Comparison of ENCODE assay signal across 7 cellular contexts in the genomic region with DNA sequence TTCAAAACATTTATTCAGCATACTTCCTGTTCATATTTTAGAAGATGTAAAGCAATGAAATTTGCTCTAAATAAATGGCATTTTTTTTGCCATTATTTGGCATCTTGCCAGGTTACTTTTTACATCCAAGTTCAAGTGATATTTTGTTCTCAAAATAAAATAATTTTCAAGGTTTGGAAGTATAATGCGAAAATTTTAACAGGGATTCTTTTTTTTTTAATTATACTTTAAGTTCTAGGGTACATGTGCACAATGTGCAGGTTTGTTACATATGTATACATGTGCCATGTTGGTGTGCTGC. TPM values are rescaled to one million over a fixed set of nuclear protein-coding genes. Genes with fewer than 3 reads are reported as not detected.
DNase-seq lines count a peak whose midpoint lies in the region; ATAC-seq and TF ChIP-seq lines count a peak whose summit lies in the region.
"Not testable (repeated sequence)": the region's sequence is repeated elsewhere in the genome, so short reads cannot be mapped to it uniquely, and the experiment has no call there.

No MANE protein-coding gene starts in this region.

- not testable (repeated sequence) for H3K4me3 ChIP-seq in CD8-positive, alpha-beta memory T cell (ENCODE audit: low read length); fibroblast of lung (replicated peaks in 1 of 4; ENCODE audit: control extremely low read depth in 1 of 4, insufficient read depth in 1 of 4, low read depth in 3 of 4, low read length in 4 of 4)
- peak overlapping the region; percentile 47 for H3K4me3 ChIP-seq in Loucy (ENCODE audit: low read length, poor library complexity, severe bottlenecking)

- not testable (repeated sequence) for H3F3A ChIP-seq in Loucy (ENCODE audit: low read depth)

- peaks cover 24 to 30% (median 26%) of the 10 kb centered on the region in 3 donors for H3K4me1 Mint-ChIP-seq in CD8-positive, alpha-beta memory T cell
- peaks cover 40 to 43% (median 42%) of the 10 kb centered on the region in 3 donors for H3K4me1 Mint-ChIP-seq in T-cell
- H3K4me1 Mint-ChIP-seq in activated T-cell treated with anti-CD3 and anti-CD28 coated beads, Interleukin-2, amount 50 U/mL, for 24 hours (ENCODE audit: low read depth), result peaks cover 45% of the 10 kb centered on the region
- H3K4me1 Mint-ChIP-seq in activated naive CD8-positive, alpha-beta T cell treated with anti-CD3 and anti-CD28 coated beads, Interleukin-2, amount 50 U/mL, for 24 hours, result peaks cover 42% of the 10 kb centered on the region
- H3K4me1 Mint-ChIP-seq in naive thymus-derived CD8-positive, alpha-beta T cell, result peaks cover 19 to 42% (median 35%) of the 10 kb centered on the region in 4 donors

- CTCF ChIA-PET in CD8-positive, alpha-beta memory T cell (lab: Charles Lee), result not testable (repeated sequence)
- CTCF ChIA-PET in T-cell (lab: Charles Lee), result interaction anchor here in 1 of 2 donors (1.0 kb wide), 1 partner anchor 18 kb away, joined by 5 read pairs; no protein-coding TSS in a partner anchor

- not testable (repeated sequence) for TF ChIP-seq CTCF in Loucy (conservative IDR thresholded peaks at IDR 0.05; ENCODE audit: low read length); fibroblast of lung (conservative IDR thresholded peaks at IDR 0.05 in 1 of 2, IDR thresholded peaks at IDR 0.05 in 1 of 2; ENCODE audit: low read depth in 1 of 2, low read length in 2 of 2)

- not testable (repeated sequence) for DNase-seq in CD8-positive, alpha-beta memory T cell; T-cell; activated T-cell treated with anti-CD3 and anti-CD28 coated beads, Interleukin-2, amount 50 U/mL, for 24 hours; activated naive CD8-positive, alpha-beta T cell treated with anti-CD3 and anti-CD28 coated beads, Interleukin-2, amount 50 U/mL, for 24 hours
- peak; percentile 6 to 42 for DNase-seq in fibroblast of lung (ENCODE audit: low read depth in 2 of 2)
- DNase-seq in naive thymus-derived CD8-positive, alpha-beta T cell, result peak in 1 of 10 donors; percentile 34

- peak overlapping the region; percentile 79 for H3K4me2 ChIP-seq in Loucy (ENCODE audit: low read depth, low read length, poor library complexity, severe bottlenecking)
- H3K4me2 ChIP-seq in fibroblast of lung (ENCODE audit: extremely low read depth, insufficient read depth, low read length), result not testable (repeated sequence)

- peaks cover 28% of the 10 kb centered on the region for H3K4me1 ChIP-seq in CD8-positive, alpha-beta memory T cell (ENCODE audit: insufficient read depth, low read length)
- H3K4me1 ChIP-seq in Loucy (ENCODE audit: insufficient read depth, low read length, poor library complexity, severe bottlenecking), result peaks cover 27% of the 10 kb centered on the region
- not testable (repeated sequence) for H3K4me1 ChIP-seq in fibroblast of lung (ENCODE audit: control insufficient read depth, extremely low read depth, insufficient read depth, low read length)

- H3K9me3 Mint-ChIP-seq in CD8-positive, alpha-beta memory T cell; T-cell; activated T-cell treated with anti-CD3 and anti-CD28 coated beads, Interleukin-2, amount 50 U/mL, for 24 hours; activated naive CD8-positive, alpha-beta T cell treated with anti-CD3 and anti-CD28 coated beads, Interleukin-2, amount 50 U/mL, for 24 hours; naive thymus-derived CD8-positive, alpha-beta T cell: not testable (repeated sequence)

- not testable (repeated sequence) for H3K9me2 ChIP-seq in Loucy (replicated peaks; ENCODE audit: low read depth, low read length)

- H3K79me2 ChIP-seq in Loucy (ENCODE audit: insufficient read depth, low read length); fibroblast of lung (ENCODE audit: control insufficient read depth, insufficient read depth, low read length): not testable (repeated sequence)

- H4K20me1 ChIP-seq in Loucy (ENCODE audit: insufficient read depth, low read length, poor library complexity, severe bottlenecking); fibroblast of lung (ENCODE audit: control insufficient read depth, extremely low read depth, insufficient read depth, low read length): not testable (repeated sequence)

- not testable (repeated sequence) for H3K27me3 ChIP-seq in CD8-positive, alpha-beta memory T cell (ENCODE audit: insufficient read depth, low read length, poor library complexity, severe bottlenecking); Loucy (ENCODE audit: insufficient read depth, low read length, poor library complexity, severe bottlenecking); fibroblast of lung (ENCODE audit: control insufficient read depth, insufficient read depth, low read length)

- not testable (repeated sequence) for H2AFZ ChIP-seq in Loucy (ENCODE audit: low read length); fibroblast of lung (ENCODE audit: low read length)

- not testable (repeated sequence) for H3K27me3 Mint-ChIP-seq in CD8-positive, alpha-beta memory T cell; T-cell; activated T-cell treated with anti-CD3 and anti-CD28 coated beads, Interleukin-2, amount 50 U/mL, for 24 hours; activated naive CD8-positive, alpha-beta T cell treated with anti-CD3 and anti-CD28 coated beads, Interleukin-2, amount 50 U/mL, for 24 hours; naive thymus-derived CD8-positive, alpha-beta T cell

- POLR2A ChIA-PET in CD8-positive, alpha-beta memory T cell (lab: Charles Lee); naive thymus-derived CD8-positive, alpha-beta T cell (lab: Charles Lee): not testable (repeated sequence)
- POLR2A ChIA-PET in T-cell (lab: Charles Lee), result interaction anchor here in 1 of 2 donors (0.6 kb wide), 1 partner anchor 1761 kb away, joined by 3 read pairs; no protein-coding TSS in a partner anchor

- H3K36me3 Mint-ChIP-seq in CD8-positive, alpha-beta memory T cell; T-cell; activated T-cell treated with anti-CD3 and anti-CD28 coated beads, Interleukin-2, amount 50 U/mL, for 24 hours (ENCODE audit: low read depth); activated naive CD8-positive, alpha-beta T cell treated with anti-CD3 and anti-CD28 coated beads, Interleukin-2, amount 50 U/mL, for 24 hours (ENCODE audit: low read depth); naive thymus-derived CD8-positive, alpha-beta T cell: not testable (repeated sequence)

- not testable (repeated sequence) for H3K27ac ChIP-seq in CD8-positive, alpha-beta memory T cell (ENCODE audit: low read depth, low read length); fibroblast of lung (ENCODE audit: insufficient read depth, low read length)

- peak overlapping the region in 6 of 8 donors; percentile 14 to 80 (median 74) for H3K27ac Mint-ChIP-seq in CD8-positive, alpha-beta memory T cell
- peak overlapping the region; percentile 92 to 93 for H3K27ac Mint-ChIP-seq in T-cell
- peak overlapping the region; percentile 93 for H3K27ac Mint-ChIP-seq in activated T-cell treated with anti-CD3 and anti-CD28 coated beads, Interleukin-2, amount 50 U/mL, for 24 hours
- H3K27ac Mint-ChIP-seq in activated naive CD8-positive, alpha-beta T cell treated with anti-CD3 and anti-CD28 coated beads, Interleukin-2, amount 50 U/mL, for 24 hours, result peak overlapping the region; percentile 81
- H3K27ac Mint-ChIP-seq in naive thymus-derived CD8-positive, alpha-beta T cell, result peak overlapping the region in 9 of 10 donors; percentile 73 to 92 (median 88)

- not testable (repeated sequence) for H3K9me3 ChIP-seq in CD8-positive, alpha-beta memory T cell (ENCODE audit: low read length); Loucy (ENCODE audit: insufficient read depth, low read depth, low read length); fibroblast of lung (ENCODE audit: control insufficient read depth, insufficient read depth, low read depth, low read length)

- H3K4me3 Mint-ChIP-seq in CD8-positive, alpha-beta memory T cell, result peak overlapping the region in 5 of 7 donors; percentile 52 to 74 (median 65)
- H3K4me3 Mint-ChIP-seq in T-cell, result peak overlapping the region; percentile 57 to 63 (median 60)
- H3K4me3 Mint-ChIP-seq in activated T-cell treated with anti-CD3 and anti-CD28 coated beads, Interleukin-2, amount 50 U/mL, for 24 hours, result peak overlapping the region; percentile 64
- peak overlapping the region; percentile 71 for H3K4me3 Mint-ChIP-seq in activated naive CD8-positive, alpha-beta T cell treated with anti-CD3 and anti-CD28 coated beads, Interleukin-2, amount 50 U/mL, for 24 hours
- H3K4me3 Mint-ChIP-seq in naive thymus-derived CD8-positive, alpha-beta T cell, result peak overlapping the region in 8 of 10 donors; percentile 60 to 80 (median 72)

- H3K36me3 ChIP-seq in CD8-positive, alpha-beta memory T cell (ENCODE audit: insufficient read depth, low read length); Loucy (ENCODE audit: insufficient read depth, low read length); fibroblast of lung (ENCODE audit: control insufficient read depth, insufficient read depth, low read length): not testable (repeated sequence)

- H3K9ac ChIP-seq in Loucy (ENCODE audit: low read depth, low read length, poor library complexity, severe bottlenecking); fibroblast of lung (ENCODE audit: insufficient read depth, low read length): not testable (repeated sequence)

- ATAC-seq in T-cell (replicated peaks in 1 of 4), result peak in 1 of 4 experiments; percentile 18
- not testable (repeated sequence) for ATAC-seq in activated naive CD8-positive, alpha-beta T cell treated with anti-CD3 and anti-CD28 coated beads, Interleukin-2, amount 50 U/mL, for 24 hours; naive thymus-derived CD8-positive, alpha-beta T cell

RNA-seq across cellular contexts. Expression of a gene that starts 58.9 kb away (rescaled TPM):
- 1 to 10 TPM; 2.0 to 2.2 TPM for total RNA-seq in CD8-positive, alpha-beta memory T cell
- 0.64 TPM for polyA plus RNA-seq in CD8-positive, alpha-beta memory T cell
- total RNA-seq in T-cell (1 to 10 TPM in 3 of 5 donors, under 1 TPM in 2; 0.82 to 3.3 (median 1.1) TPM), fibroblast of lung (3.3 and 7.3 TPM in 2 replicates)
- 4.9 and 12.4 TPM in 2 replicates for polyA plus RNA-seq in fibroblast of lung
- polyA plus RNA-seq in fibroblast of lung (2012), result 3.2 and 6.9 TPM in 2 replicates
- polyA minus RNA-seq in fibroblast of lung (ENCODE audit: low replicate concordance), result 8.6 and 11.3 TPM in 2 replicates
- total RNA-seq in naive thymus-derived CD8-positive, alpha-beta T cell, result under 1 TPM; 0.41 to 0.42 TPM
- polyA plus RNA-seq in naive thymus-derived CD8-positive, alpha-beta T cell, result under 1 TPM; 0.52 to 0.99 (median 0.58) TPM
